Comparison of ENCODE assay signal across 8 cellular contexts in the genomic region with DNA sequence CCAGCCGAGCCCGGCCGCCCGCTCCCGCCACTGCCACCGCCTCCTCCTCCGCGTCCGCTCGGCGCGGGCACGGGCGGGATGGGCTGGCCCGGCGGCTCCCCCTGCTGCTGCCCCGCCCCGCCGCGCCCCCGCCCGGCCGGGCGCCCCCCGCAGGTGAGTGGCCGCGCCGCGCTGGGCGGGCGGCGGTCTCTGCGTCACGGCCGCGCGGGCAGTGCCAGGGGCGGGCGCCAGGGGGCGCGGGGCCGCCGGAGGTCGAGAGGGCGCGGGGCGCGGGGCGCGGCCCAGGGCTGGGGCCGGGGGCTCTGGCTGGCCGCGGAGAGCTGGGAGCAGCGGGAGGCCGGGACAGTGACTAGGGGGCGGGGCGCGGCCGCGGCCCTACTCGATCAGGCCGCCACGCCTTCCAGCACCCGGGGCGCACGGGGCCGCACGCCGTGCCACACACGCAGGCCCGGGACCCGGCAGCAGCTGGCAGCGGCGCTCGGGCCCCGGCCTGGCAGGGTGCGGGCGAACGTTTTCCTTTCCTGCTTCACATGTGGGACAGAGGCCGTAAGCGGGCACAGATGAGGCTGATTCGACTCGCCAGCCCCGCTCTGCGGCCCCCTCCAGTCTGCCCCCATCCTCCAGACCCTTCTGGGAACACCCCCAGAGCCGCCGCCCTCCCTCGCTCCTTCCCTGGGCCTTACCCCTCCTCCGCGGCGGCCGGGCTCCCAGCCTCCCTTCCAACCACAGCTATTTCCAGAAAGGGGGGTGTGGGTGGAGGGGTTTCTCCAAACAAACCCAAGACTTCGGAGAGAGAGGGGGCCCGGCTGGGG. TPM values are rescaled to one million over a fixed set of nuclear protein-coding genes. Genes with fewer than 3 reads are reported as not detected.
DNase-seq lines count a peak whose midpoint lies in the region; ATAC-seq and TF ChIP-seq lines count a peak whose summit lies in the region.

No MANE protein-coding gene starts in this region.

- peaks cover 79% of the 10 kb centered on the region for H3K4me1 ChIP-seq in mucosa of stomach (ENCODE audit: control insufficient read depth, insufficient read depth, low read length)

- peak overlapping the region; percentile 70 for H3K9ac ChIP-seq in mucosa of stomach (ENCODE audit: low read length)

- H3K4me3 ChIP-seq in epithelial cell of proximal tubule (ENCODE audit: low read depth, low read length) (peak overlapping the region; percentile 74), mucosa of stomach (ENCODE audit: low read length) (no peak overlapping the region)

- H3K27me3 ChIP-seq in mucosa of stomach (ENCODE audit: control insufficient read depth, insufficient read depth, low read length) = no peaks in the 10 kb centered on the region

- DNase-seq in NCI-H1417 (lab: John Stamatoyannopoulos, UW) (peak; percentile 62 to 90 (median 88)), NCI-H1417 treated with DMSO at 0.1 percent for 48 hours (lab: John Stamatoyannopoulos, UW) (no peak), NCI-H526 treated with DMSO at 0.1 percent for 48 hours (lab: John Stamatoyannopoulos, UW) (peak; percentile 59), activated T-cell treated with anti-CD3 and anti-CD28 coated beads for 24 hours (ENCODE audit: low read depth) (peak; percentile 49), epithelial cell of proximal tubule (ENCODE audit: low read depth) (no peak)
- DNase-seq in stimulated activated CD8-positive, alpha-beta memory T cell treated with anti-CD3 and anti-CD28 coated beads, Interleukin-7, amount 100 ng/mL, for 24 hours (ENCODE audit: low read depth) = peak; percentile 25

- peak; percentile 1 for TF ChIP-seq CTCF in epithelial cell of proximal tubule (conservative IDR thresholded peaks at IDR 0.05; ENCODE audit: low read depth, low read length)

- H3K36me3 ChIP-seq in mucosa of stomach (ENCODE audit: control insufficient read depth, insufficient read depth, low read length) = no peaks in the 10 kb centered on the region

- no peaks in the 10 kb centered on the region for H3K9me3 ChIP-seq in mucosa of stomach (ENCODE audit: control insufficient read depth, low read length)

- ATAC-seq in HG03025 (IDR thresholded peaks at IDR 0.05; ENCODE audit: low FRiP score, unreplicated experiment) = peak; percentile 61

RNA-seq across cellular contexts. Expression of gene TNS2, which starts 2.4 kb away (rescaled TPM):
- total RNA-seq in epithelial cell of proximal tubule = 6.7 and 10.8 TPM in 2 replicates

RNA-seq across cellular contexts. Expression of gene SPRYD3, which starts 31.8 kb away (rescaled TPM):
- total RNA-seq in epithelial cell of proximal tubule = 24.5 and 26.1 TPM in 2 replicates

RNA-seq across cellular contexts. Expression of gene EIF4B, which starts 41.2 kb away (rescaled TPM):
- 371 and 447 TPM in 2 replicates for total RNA-seq in epithelial cell of proximal tubule

RNA-seq across cellular contexts. Expression of gene IGFBP6, which starts 50.0 kb away (rescaled TPM):
- total RNA-seq in epithelial cell of proximal tubule = 71.6 and 102 TPM in 2 replicates

RNA-seq across cellular contexts. Expression of gene SOAT2, which starts 55.9 kb away (rescaled TPM):
- total RNA-seq in epithelial cell of proximal tubule = not detected in 2 replicates

Comparison
In these comparisons a context has a peak if more than half of its experiments do, and no peak if none do; other contexts are left out.
1. DNase-seq: peak in NCI-H1417 (3 of 3), NCI-H526 treated with DMSO at 0.1 percent for 48 hours (single experiment), activated T-cell treated with anti-CD3 and anti-CD28 coated beads for 24 hours (single experiment) and stimulated activated CD8-positive, alpha-beta memory T cell treated with anti-CD3 and anti-CD28 coated beads, Interleukin-7, amount 100 ng/mL, for 24 hours (single experiment); none in NCI-H1417 treated with DMSO at 0.1 percent for 48 hours (single experiment) and epithelial cell of proximal tubule (single experiment).